ENCODE assay signal across 10 cellular contexts in the genomic region with DNA sequence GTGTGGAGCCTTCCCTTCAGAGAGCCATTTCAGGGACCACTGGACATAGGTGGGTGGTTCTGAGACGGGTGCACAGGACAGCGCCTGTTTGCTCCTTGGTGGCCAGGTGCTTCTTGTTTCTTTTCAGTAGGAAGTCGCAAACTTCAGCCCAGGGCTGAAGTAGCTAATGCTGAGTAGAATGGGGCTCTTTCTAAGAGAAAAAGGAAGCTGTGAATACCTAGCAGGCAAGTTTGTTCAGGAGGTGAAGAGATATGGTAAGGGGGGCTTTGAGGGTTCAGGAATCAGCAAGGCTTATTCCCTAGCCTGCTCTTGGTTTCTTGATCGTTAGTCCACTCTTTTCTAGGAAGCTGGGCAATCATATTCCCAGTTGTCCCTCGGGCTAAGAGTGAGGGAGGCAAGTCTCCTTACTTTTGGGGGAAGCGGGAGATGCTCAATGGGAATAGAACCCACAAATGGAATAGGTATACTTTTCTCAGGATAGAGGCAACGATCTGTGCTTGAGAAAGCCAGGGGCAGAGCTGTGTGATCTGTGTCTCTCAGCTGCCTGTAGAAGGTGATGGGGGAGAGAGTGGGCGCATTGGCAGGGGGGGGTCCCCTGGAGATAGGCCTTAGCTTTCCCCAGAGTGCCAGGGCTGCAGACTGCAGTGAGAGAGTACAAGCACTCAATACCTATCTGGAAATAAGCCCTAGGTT. TPM values are rescaled to one million over a fixed set of nuclear protein-coding genes. Genes with fewer than 3 reads are reported as not detected.
DNase-seq lines count a peak whose midpoint lies in the region; ATAC-seq, FAIRE-seq and TF ChIP-seq lines count a peak whose summit lies in the region.
"Had no signal": no experiment of that assay in that cellular context is flagged by ENCODE, and none has a peak within 500 bp of the region (broad histone marks: within the 10 kb centered on the region; RNA-seq: fewer than 3 reads in every experiment).

No MANE protein-coding gene starts in this region.

- no peaks in the 10 kb centered on the region for H3K9me3 Mint-ChIP-seq in activated T-helper 2 cell treated with anti-CD3 and anti-CD28 coated beads, Interferon-gamma antibody, Interleukin-2, Interleukin-4, amounts not matched to agents 10 μg/mL and 5 μg/mL and 100 μg/mL, durations not matched to agents 14 hours and 24 hours and 36 hours
- H3K9me3 Mint-ChIP-seq in naive B cell: no peaks in the 10 kb centered on the region

- ATAC-seq in naive B cell (ENCODE audit: low read depth in 2 of 2): no peak

- no peak for TF ChIP-seq POLR2A in GM12891 (IDR thresholded peaks at IDR 0.05; ENCODE audit: low read depth, low read length)

- no peak overlapping the region for H2AFZ ChIP-seq in ACC112 (ENCODE audit: low read length, unreplicated experiment)
- H2AFZ ChIP-seq: parathyroid adenoma had no signal

- peaks cover 88% of the 10 kb centered on the region for H3K79me2 ChIP-seq in ACC112 (ENCODE audit: control insufficient read depth, insufficient read depth, low read length, unreplicated experiment)

- peak overlapping the region; percentile 94 for H3K4me3 ChIP-seq in ACC112 (ENCODE audit: low read depth, low read length)

- DNase-seq in GM12891 (ENCODE audit: insufficient read length, low spot score) (no peak), naive B cell (no peak), A172 (ENCODE audit: low spot score) (no peak), D341Med (ENCODE audit: low spot score) (no peak), cardiac septum (ENCODE audit: low spot score) (no peak), NCI-H1105 treated with DMSO at 0.1 percent for 48 hours (lab: John Stamatoyannopoulos, UW) (no peak)
- no peak for DNase-seq in activated T-helper 2 cell treated with anti-CD3 and anti-CD28 coated beads, Interferon-gamma antibody, Interleukin-2, Interleukin-4, amounts not matched to agents 10 μg/mL and 5 μg/mL and 100 μg/mL, durations not matched to agents 14 hours and 24 hours and 36 hours (ENCODE audit: low spot score)
- DNase-seq: activated CD4-positive, alpha-beta T cell treated with anti-CD3 and anti-CD28 coated beads, Interleukin-2, amount 50 U/mL, for 1 hour had no signal

- H3K27ac Mint-ChIP-seq in activated T-helper 2 cell treated with anti-CD3 and anti-CD28 coated beads, Interferon-gamma antibody, Interleukin-2, Interleukin-4, amounts not matched to agents 10 μg/mL and 5 μg/mL and 100 μg/mL, durations not matched to agents 14 hours and 24 hours and 36 hours: no peak overlapping the region
- H3K27ac Mint-ChIP-seq in naive B cell: peak overlapping the region in 4 of 6 donors; percentile 1 to 90 (median 48)

- peak; percentile 16 for FAIRE-seq in GM12891 (lab: Jason Lieb, UNC)

- H3K27me3 Mint-ChIP-seq in activated T-helper 2 cell treated with anti-CD3 and anti-CD28 coated beads, Interferon-gamma antibody, Interleukin-2, Interleukin-4, amounts not matched to agents 10 μg/mL and 5 μg/mL and 100 μg/mL, durations not matched to agents 14 hours and 24 hours and 36 hours (ENCODE audit: low read depth): peaks cover 27% of the 10 kb centered on the region
- H3K27me3 Mint-ChIP-seq in naive B cell: peaks cover 0 to 12% (median 12%) of the 10 kb centered on the region in 3 donors

- H3K36me3 Mint-ChIP-seq in activated T-helper 2 cell treated with anti-CD3 and anti-CD28 coated beads, Interferon-gamma antibody, Interleukin-2, Interleukin-4, amounts not matched to agents 10 μg/mL and 5 μg/mL and 100 μg/mL, durations not matched to agents 14 hours and 24 hours and 36 hours (ENCODE audit: low read depth): peaks cover 12% of the 10 kb centered on the region
- H3K36me3 Mint-ChIP-seq in naive B cell: no peaks in the 10 kb centered on the region

- H3K4me1 ChIP-seq in ACC112 (ENCODE audit: control insufficient read depth, insufficient read depth, low read length, unreplicated experiment): peaks cover 39% of the 10 kb centered on the region

- H3K27me3 ChIP-seq in ACC112 (ENCODE audit: insufficient read depth, low read length): no peaks in the 10 kb centered on the region

- H3K36me3 ChIP-seq in ACC112 (ENCODE audit: insufficient read depth, low read length): no peaks in the 10 kb centered on the region

- intact Hi-C loops in activated T-helper 2 cell treated with anti-CD3 and anti-CD28 coated beads, Interferon-gamma antibody, Interleukin-2, Interleukin-4, amounts not matched to agents 10 μg/mL and 5 μg/mL and 100 μg/mL, durations not matched to agents 14 hours and 24 hours and 36 hours (cut with micrococcal nuclease): loop anchor here (2.0 to 5.0 kb wide), 2 partner anchors 289 to 550 kb away; partner anchors contain the start of genes ANKHD1 and UBE2D2
- intact Hi-C loops in cardiac septum (cut with DNase I): no loop called here

- no peak overlapping the region for H3K27ac ChIP-seq in ACC112 (ENCODE audit: low read depth, low read length)
- H3K27ac ChIP-seq: parathyroid adenoma had no signal

- H3K4me1 Mint-ChIP-seq in activated T-helper 2 cell treated with anti-CD3 and anti-CD28 coated beads, Interferon-gamma antibody, Interleukin-2, Interleukin-4, amounts not matched to agents 10 μg/mL and 5 μg/mL and 100 μg/mL, durations not matched to agents 14 hours and 24 hours and 36 hours (ENCODE audit: low read depth): peaks cover 46% of the 10 kb centered on the region
- H3K4me1 Mint-ChIP-seq in naive B cell: peaks cover 45 to 64% (median 60%) of the 10 kb centered on the region in 3 donors

- H3K4me3 Mint-ChIP-seq in activated T-helper 2 cell treated with anti-CD3 and anti-CD28 coated beads, Interferon-gamma antibody, Interleukin-2, Interleukin-4, amounts not matched to agents 10 μg/mL and 5 μg/mL and 100 μg/mL, durations not matched to agents 14 hours and 24 hours and 36 hours (ENCODE audit: low read depth): peak overlapping the region; percentile 7
- H3K4me3 Mint-ChIP-seq in naive B cell: peak overlapping the region; percentile 31 to 94 (median 79)

TF ChIP-seq in GM12891, 5 proteins besides CTCF, POLR2A, EP300 and RAD21:
- TF ChIP-seq PAX5 (IDR thresholded peaks at IDR 0.05; ENCODE audit: insufficient read depth, low read length, severe bottlenecking): no peak
- TF ChIP-seq POLR2AphosphoS5 (IDR thresholded peaks at IDR 0.05; ENCODE audit: low read depth, low read length): no peak
- TF ChIP-seq SPI1 (IDR thresholded peaks at IDR 0.05; ENCODE audit: low read depth, low read length): no peak
- TF ChIP-seq TAF1 (IDR thresholded peaks at IDR 0.05; ENCODE audit: low read depth, low read length): no peak
- TF ChIP-seq POU2F2 (IDR thresholded peaks at IDR 0.05; ENCODE audit: low read depth, low read length): no peak

RNA-seq across cellular contexts. Expression of gene PURA, which starts 1.9 kb away (rescaled TPM):
- polyA plus RNA-seq in GM12891 (2012; ENCODE audit: low read depth, missing spikeins): 2.4 TPM
- 10.8 and 11.0 TPM in 2 replicates for total RNA-seq in activated T-helper 2 cell treated with anti-CD3 and anti-CD28 coated beads, Interferon-gamma antibody, Interleukin-2, Interleukin-4, amounts not matched to agents 10 μg/mL and 5 μg/mL and 100 μg/mL, durations not matched to agents 14 hours and 24 hours and 36 hours
- polyA plus RNA-seq in naive B cell (ENCODE audit: low read depth in 6 of 6): 1 to 10 TPM; 1.3 to 3.3 (median 2.5) TPM
- total RNA-seq in A172 (2014; rRNA removed; shearing (Covaris generic)): 10.6 and 11.5 TPM in 2 replicates
- 30.7 TPM for total RNA-seq in cardiac septum

RNA-seq across cellular contexts. Expression of gene IGIP, which starts 13.7 kb away (rescaled TPM):
- polyA plus RNA-seq in GM12891 (2012; ENCODE audit: low read depth, missing spikeins): 0.82 TPM
- total RNA-seq in activated T-helper 2 cell treated with anti-CD3 and anti-CD28 coated beads, Interferon-gamma antibody, Interleukin-2, Interleukin-4, amounts not matched to agents 10 μg/mL and 5 μg/mL and 100 μg/mL, durations not matched to agents 14 hours and 24 hours and 36 hours: 2.2 and 2.3 TPM in 2 replicates
- under 1 TPM in 5 of 6 donors, not detected in 1; 0.09 to 0.46 (median 0.18) TPM for polyA plus RNA-seq in naive B cell (ENCODE audit: low read depth in 6 of 6)
- 2.5 and 3.2 TPM in 2 replicates for total RNA-seq in A172 (2014; rRNA removed; shearing (Covaris generic))
- 15.9 TPM for total RNA-seq in cardiac septum
